ENCODE assay signal across 9 cellular contexts in the genomic region with DNA sequence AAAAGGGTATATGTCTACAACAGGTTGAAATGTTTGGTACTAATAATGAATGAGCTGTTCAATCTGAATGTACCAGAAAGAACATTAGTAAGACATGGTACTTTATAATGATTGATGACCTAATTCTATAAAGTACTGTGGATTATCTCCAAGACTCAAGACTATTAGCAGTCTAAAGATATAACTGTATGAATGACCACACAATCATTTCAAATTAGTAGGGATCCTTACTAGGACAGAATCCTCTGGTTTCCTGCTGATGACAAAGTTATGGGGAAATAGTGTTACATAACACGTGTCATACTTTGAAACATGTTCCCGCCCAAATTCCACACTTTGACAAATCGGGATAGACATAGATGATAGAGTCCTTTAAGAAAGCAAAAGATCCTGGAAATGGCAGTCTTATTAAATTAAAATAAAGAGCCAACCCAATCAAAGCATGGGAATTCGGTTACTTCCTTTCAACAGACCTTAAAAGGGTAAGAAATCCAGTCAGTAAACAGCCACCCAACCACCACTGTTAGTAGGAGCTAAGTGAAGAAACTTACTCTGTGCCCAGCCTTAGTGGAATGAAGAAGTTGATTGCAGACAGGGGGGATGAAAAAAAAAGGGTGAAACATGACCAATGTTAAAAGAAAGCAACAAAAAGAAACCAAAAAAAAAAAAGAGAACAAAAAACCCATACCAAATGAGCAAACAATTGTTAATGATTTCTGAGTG. TPM values are rescaled to one million over a fixed set of nuclear protein-coding genes. Genes with fewer than 3 reads are reported as not detected.
DNase-seq lines count a peak whose midpoint lies in the region; ATAC-seq, FAIRE-seq and TF ChIP-seq lines count a peak whose summit lies in the region.
"Had no signal": no experiment of that assay in that cellular context is flagged by ENCODE, and none has a peak within 500 bp of the region (broad histone marks: within the 10 kb centered on the region; RNA-seq: fewer than 3 reads in every experiment).

No MANE protein-coding gene starts in this region.

- DNase-seq in CD14-positive monocyte (ENCODE audit: low spot score) = no peak
- no peak for DNase-seq in Karpas-422
- DNase-seq in mesothelial cell of epicardium (ENCODE audit: low spot score in 2 of 2, unreplicated experiment in 2 of 2) = no peak
- DNase-seq in GM19239 (ENCODE audit: insufficient read length, low spot score) = no peak
- DNase-seq in 8988T = no peak
- DNase-seq in GM12892 (ENCODE audit: insufficient read length) = no peak
- no peak for DNase-seq in foreskin melanocyte

- no peak for TF ChIP-seq POLR2A in GM12892 (IDR thresholded peaks at IDR 0.05; ENCODE audit: low read depth, low read length)

- H3K9me3 ChIP-seq in Karpas-422 (ENCODE audit: low read length) = no peaks in the 10 kb centered on the region

- intact Hi-C loops in CD14-positive monocyte (cut with micrococcal nuclease) = no loop called here

- H3K4me1 ChIP-seq in Karpas-422 (ENCODE audit: low read length) = peaks cover 26% of the 10 kb centered on the region

- no peak for FAIRE-seq in GM19239 (lab: Jason Lieb, UNC)
- no peak for FAIRE-seq in GM12892 (lab: Jason Lieb, UNC)
- FAIRE-seq: endometrium had no signal

- H3K9me2 ChIP-seq in Karpas-422 (replicated peaks; ENCODE audit: insufficient read depth, low read length) = no peaks in the 10 kb centered on the region

- H4K20me1 ChIP-seq in Karpas-422 (ENCODE audit: insufficient read depth, low read depth, low read length) = no peaks in the 10 kb centered on the region

- H3K27me3 Mint-ChIP-seq in CD14-positive monocyte (ENCODE audit: low read depth in 3 of 3) (no peaks in the 10 kb centered on the region), mesothelial cell of epicardium (ENCODE audit: low read depth) (no peaks in the 10 kb centered on the region)
- no peaks in the 10 kb centered on the region for H3K27me3 Mint-ChIP-seq in activated T-helper 17 cell treated with anti-CD3 and anti-CD28 coated beads, Interleukin-2, amount 50 U/mL, for 72 hours

- H3K4me3 Mint-ChIP-seq in CD14-positive monocyte (peak overlapping the region; percentile 18 to 71), mesothelial cell of epicardium (no peak overlapping the region)
- H3K4me3 Mint-ChIP-seq in activated T-helper 17 cell treated with anti-CD3 and anti-CD28 coated beads, Interleukin-2, amount 50 U/mL, for 72 hours = peak overlapping the region; percentile 93

- H3K27ac Mint-ChIP-seq in CD14-positive monocyte (peak overlapping the region; percentile 70 to 92 (median 89)), mesothelial cell of epicardium (peak overlapping the region; percentile 66)
- no peak overlapping the region for H3K27ac Mint-ChIP-seq in activated T-helper 17 cell treated with anti-CD3 and anti-CD28 coated beads, Interleukin-2, amount 50 U/mL, for 72 hours

- no peak for ATAC-seq in activated T-helper 17 cell treated with anti-CD3 and anti-CD28 coated beads, Interleukin-2, amount 50 U/mL, for 72 hours (replicated peaks)

- peak overlapping the region; percentile 92 for H3K9ac ChIP-seq in Karpas-422 (ENCODE audit: low read length)

- TF ChIP-seq CTCF in CD14-positive monocyte (IDR thresholded peaks at IDR 0.05) (no peak), mesothelial cell of epicardium (IDR thresholded peaks at IDR 0.05; ENCODE audit: unreplicated experiment) (no peak)

- peak overlapping the region; percentile 77 for H3K4me2 ChIP-seq in Karpas-422 (ENCODE audit: low read depth, low read length, poor library complexity, severe bottlenecking)

- H3K4me1 Mint-ChIP-seq in CD14-positive monocyte (peaks cover 38% of the 10 kb centered on the region), mesothelial cell of epicardium (peaks cover 31% of the 10 kb centered on the region)
- H3K4me1 Mint-ChIP-seq in activated T-helper 17 cell treated with anti-CD3 and anti-CD28 coated beads, Interleukin-2, amount 50 U/mL, for 72 hours = peaks cover 9% of the 10 kb centered on the region

- H2AFZ ChIP-seq in Karpas-422 (ENCODE audit: low read length) = no peak overlapping the region

- H3K79me2 ChIP-seq in Karpas-422 (ENCODE audit: low read length) = peaks cover 59% of the 10 kb centered on the region

- H3K27me3 ChIP-seq in Karpas-422 (ENCODE audit: low read length) = no peaks in the 10 kb centered on the region

- peak overlapping the region; percentile 66; the same call in 1 of the 2 replicates for H3K27ac ChIP-seq in Karpas-422 (ENCODE audit: low read length)

- H3K4me3 ChIP-seq in Karpas-422 (ENCODE audit: low read length) = peak overlapping the region; percentile 95; the same call in 1 of the 2 replicates

- peaks cover 30% of the 10 kb centered on the region; the same call in 1 of the 2 replicates for H3K36me3 ChIP-seq in Karpas-422 (ENCODE audit: insufficient read depth, low read length)

- H3K36me3 Mint-ChIP-seq in CD14-positive monocyte = peaks cover 16 to 26% of the 10 kb centered on the region in 2 donors
- H3K36me3 Mint-ChIP-seq in activated T-helper 17 cell treated with anti-CD3 and anti-CD28 coated beads, Interleukin-2, amount 50 U/mL, for 72 hours (ENCODE audit: low read depth) = peaks cover 83% of the 10 kb centered on the region
- peaks cover 11% of the 10 kb centered on the region for H3K36me3 Mint-ChIP-seq in mesothelial cell of epicardium

- no peaks in the 10 kb centered on the region for H3K9me3 Mint-ChIP-seq in CD14-positive monocyte
- peaks cover 4% of the 10 kb centered on the region for H3K9me3 Mint-ChIP-seq in activated T-helper 17 cell treated with anti-CD3 and anti-CD28 coated beads, Interleukin-2, amount 50 U/mL, for 72 hours
- peaks cover 6% of the 10 kb centered on the region for H3K9me3 Mint-ChIP-seq in mesothelial cell of epicardium

RNA-seq across cellular contexts. Expression of a gene that starts 2.8 kb away (rescaled TPM):
- polyA plus RNA-seq in CD14-positive monocyte = 100 to 1,000 TPM; 342 to 409 TPM
- 74.6 and 103 TPM in 2 replicates for total RNA-seq in Karpas-422 (2014; rRNA removed; shearing (Covaris generic); ENCODE audit: low replicate concordance)
- total RNA-seq in activated T-helper 17 cell treated with anti-CD3 and anti-CD28 coated beads, Interleukin-2, amount 50 U/mL, for 72 hours = 100 to 1,000 TPM; 103 to 125 TPM
- total RNA-seq in mesothelial cell of epicardium = 71.3 to 77.0 TPM (median 74.2 TPM) in 3 replicates
- polyA plus RNA-seq in GM12892 (2012; ENCODE audit: missing spikeins) = 142 TPM

RNA-seq across cellular contexts. Expression of a gene that starts 3.0 kb away (rescaled TPM):
- 1 to 10 TPM; 1.3 to 3.0 TPM for polyA plus RNA-seq in CD14-positive monocyte
- 0.32 and 1.4 TPM in 2 replicates for total RNA-seq in Karpas-422 (2014; rRNA removed; shearing (Covaris generic); ENCODE audit: low replicate concordance)
- 1 to 10 TPM; 1.5 to 2.5 TPM for total RNA-seq in activated T-helper 17 cell treated with anti-CD3 and anti-CD28 coated beads, Interleukin-2, amount 50 U/mL, for 72 hours
- total RNA-seq in mesothelial cell of epicardium = 0.51 to 0.73 TPM (median 0.54 TPM) in 3 replicates
- polyA plus RNA-seq in GM12892 (2012; ENCODE audit: missing spikeins) = 1.1 TPM

RNA-seq across cellular contexts. Expression of a gene that starts 30.5 kb away (rescaled TPM):
- 1 to 10 TPM; 5.1 to 6.2 TPM for polyA plus RNA-seq in CD14-positive monocyte
- total RNA-seq in Karpas-422 (2014; rRNA removed; shearing (Covaris generic); ENCODE audit: low replicate concordance) = 59.9 and 62.7 TPM in 2 replicates
- 10 to 100 TPM; 29.0 to 37.1 TPM for total RNA-seq in activated T-helper 17 cell treated with anti-CD3 and anti-CD28 coated beads, Interleukin-2, amount 50 U/mL, for 72 hours
- total RNA-seq in mesothelial cell of epicardium = 9.9 to 11.6 TPM (median 10.3 TPM) in 3 replicates
- polyA plus RNA-seq in GM12892 (2012; ENCODE audit: missing spikeins) = 53.1 TPM

RNA-seq across cellular contexts. Expression of a gene that starts 31.1 kb away (rescaled TPM):
- polyA plus RNA-seq in CD14-positive monocyte = 10 to 100 TPM; 25.3 to 52.4 TPM
- 28.0 and 32.8 TPM in 2 replicates for total RNA-seq in Karpas-422 (2014; rRNA removed; shearing (Covaris generic); ENCODE audit: low replicate concordance)
- total RNA-seq in activated T-helper 17 cell treated with anti-CD3 and anti-CD28 coated beads, Interleukin-2, amount 50 U/mL, for 72 hours = 10 to 100 TPM; 31.4 to 41.8 TPM
- total RNA-seq in mesothelial cell of epicardium = 12.7 to 14.5 TPM (median 13.9 TPM) in 3 replicates
- polyA plus RNA-seq in GM12892 (2012; ENCODE audit: missing spikeins) = 36.1 TPM

RNA-seq across cellular contexts. Expression of a gene that starts 49.0 kb away (rescaled TPM):
- 1,000 to 10,000 TPM; 1,716 to 1,727 TPM for polyA plus RNA-seq in CD14-positive monocyte
- 240 and 483 TPM in 2 replicates for total RNA-seq in Karpas-422 (2014; rRNA removed; shearing (Covaris generic); ENCODE audit: low replicate concordance)
- 100 to 1,000 TPM; 259 to 325 TPM for total RNA-seq in activated T-helper 17 cell treated with anti-CD3 and anti-CD28 coated beads, Interleukin-2, amount 50 U/mL, for 72 hours
- total RNA-seq in mesothelial cell of epicardium = 144 to 149 TPM (median 146 TPM) in 3 replicates
- polyA plus RNA-seq in GM12892 (2012; ENCODE audit: missing spikeins) = 399 TPM
